ENCODE assay signal across 1 cellular context in the genomic region with DNA sequence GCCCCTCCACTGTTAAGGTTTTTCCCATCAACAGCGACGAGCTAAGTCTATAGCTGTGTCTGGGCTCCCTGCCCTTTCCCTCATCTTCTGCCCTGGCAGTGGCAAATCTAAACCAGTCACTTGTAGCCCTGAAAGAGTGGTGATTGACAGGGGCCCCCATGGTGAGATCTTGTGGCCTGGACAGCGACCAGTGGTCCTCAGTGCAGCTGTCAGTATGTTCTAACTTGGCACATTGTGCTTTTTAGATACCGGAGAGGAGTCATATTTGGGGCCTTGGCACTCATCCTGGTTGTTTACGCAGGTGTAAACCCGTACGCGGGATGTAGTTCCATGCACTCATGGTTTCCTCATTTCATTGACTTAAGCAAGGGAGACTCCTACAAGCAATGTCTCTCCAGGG.
TF ChIP-seq lines count a peak whose summit lies in the region.

No MANE protein-coding gene starts in this region.

TF ChIP-seq in HCT116, 20 proteins besides CTCF, POLR2A, EP300 and RAD21 (continued from another document):
- TF ChIP-seq, protein P1, sequence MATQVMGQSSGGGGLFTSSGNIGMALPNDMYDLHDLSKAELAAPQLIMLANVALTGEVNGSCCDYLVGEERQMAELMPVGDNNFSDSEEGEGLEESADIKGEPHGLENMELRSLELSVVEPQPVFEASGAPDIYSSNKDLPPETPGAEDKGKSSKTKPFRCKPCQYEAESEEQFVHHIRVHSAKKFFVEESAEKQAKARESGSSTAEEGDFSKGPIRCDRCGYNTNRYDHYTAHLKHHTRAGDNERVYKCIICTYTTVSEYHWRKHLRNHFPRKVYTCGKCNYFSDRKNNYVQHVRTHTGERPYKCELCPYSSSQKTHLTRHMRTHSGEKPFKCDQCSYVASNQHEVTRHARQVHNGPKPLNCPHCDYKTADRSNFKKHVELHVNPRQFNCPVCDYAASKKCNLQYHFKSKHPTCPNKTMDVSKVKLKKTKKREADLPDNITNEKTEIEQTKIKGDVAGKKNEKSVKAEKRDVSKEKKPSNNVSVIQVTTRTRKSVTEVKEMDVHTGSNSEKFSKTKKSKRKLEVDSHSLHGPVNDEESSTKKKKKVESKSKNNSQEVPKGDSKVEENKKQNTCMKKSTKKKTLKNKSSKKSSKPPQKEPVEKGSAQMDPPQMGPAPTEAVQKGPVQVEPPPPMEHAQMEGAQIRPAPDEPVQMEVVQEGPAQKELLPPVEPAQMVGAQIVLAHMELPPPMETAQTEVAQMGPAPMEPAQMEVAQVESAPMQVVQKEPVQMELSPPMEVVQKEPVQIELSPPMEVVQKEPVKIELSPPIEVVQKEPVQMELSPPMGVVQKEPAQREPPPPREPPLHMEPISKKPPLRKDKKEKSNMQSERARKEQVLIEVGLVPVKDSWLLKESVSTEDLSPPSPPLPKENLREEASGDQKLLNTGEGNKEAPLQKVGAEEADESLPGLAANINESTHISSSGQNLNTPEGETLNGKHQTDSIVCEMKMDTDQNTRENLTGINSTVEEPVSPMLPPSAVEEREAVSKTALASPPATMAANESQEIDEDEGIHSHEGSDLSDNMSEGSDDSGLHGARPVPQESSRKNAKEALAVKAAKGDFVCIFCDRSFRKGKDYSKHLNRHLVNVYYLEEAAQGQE (IDR thresholded peaks at IDR 0.05; ENCODE audit: low read depth): no peak
- no peak for TF ChIP-seq FOSL1 (IDR thresholded peaks at IDR 0.05; ENCODE audit: low read depth)
- TF ChIP-seq EZH2phosphoT487 (IDR thresholded peaks at IDR 0.05; ENCODE audit: borderline replicate concordance): no peak
- no peak for TF ChIP-seq SP1 (IDR thresholded peaks at IDR 0.05; ENCODE audit: low read depth)
- TF ChIP-seq SIN3A (IDR thresholded peaks at IDR 0.05; ENCODE audit: low read depth): no peak
- TF ChIP-seq ZBTB33 (IDR thresholded peaks at IDR 0.05; ENCODE audit: extremely low read depth, insufficient replicate concordance, low read length): no peak
- TF ChIP-seq, protein P2, sequence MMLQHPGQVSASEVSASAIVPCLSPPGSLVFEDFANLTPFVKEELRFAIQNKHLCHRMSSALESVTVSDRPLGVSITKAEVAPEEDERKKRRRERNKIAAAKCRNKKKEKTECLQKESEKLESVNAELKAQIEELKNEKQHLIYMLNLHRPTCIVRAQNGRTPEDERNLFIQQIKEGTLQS (IDR thresholded peaks at IDR 0.05): no peak
- TF ChIP-seq JUND (IDR thresholded peaks at IDR 0.05): no peak
- no peak for TF ChIP-seq ZFX (IDR thresholded peaks at IDR 0.05)
- no peak for TF ChIP-seq YY1 (IDR thresholded peaks at IDR 0.05; ENCODE audit: extremely low read depth, insufficient replicate concordance, low read depth, low read length)
- TF ChIP-seq EZH2 (IDR thresholded peaks at IDR 0.05): no peak
